In the genomic region with DNA sequence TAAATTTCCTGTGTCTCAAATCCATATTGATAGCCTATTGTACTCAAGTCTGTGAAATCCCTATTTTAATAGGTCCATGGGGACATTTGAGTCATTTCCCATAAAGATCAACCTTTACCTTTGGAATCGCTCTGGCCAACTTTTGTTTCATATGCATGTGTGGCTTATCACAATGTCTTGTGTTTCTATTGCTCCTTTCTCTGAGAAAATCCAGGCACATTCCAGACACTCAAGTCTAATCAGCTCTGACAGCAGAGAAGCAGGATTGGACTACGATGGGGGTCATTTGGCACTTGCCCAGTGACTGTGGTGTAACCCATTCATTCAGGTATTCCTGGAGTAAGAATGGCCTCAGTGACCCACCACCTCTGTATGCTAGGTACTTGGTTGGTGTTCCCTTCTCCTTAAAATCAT, we compare ENCODE assay signal across 1 cellular context.
TF ChIP-seq lines count a peak whose summit lies in the region.

No MANE protein-coding gene starts in this region.

TF ChIP-seq in IMR-90, 13 proteins besides CTCF, POLR2A, EP300 and RAD21 (continued from another document):
- TF ChIP-seq, protein P1, sequence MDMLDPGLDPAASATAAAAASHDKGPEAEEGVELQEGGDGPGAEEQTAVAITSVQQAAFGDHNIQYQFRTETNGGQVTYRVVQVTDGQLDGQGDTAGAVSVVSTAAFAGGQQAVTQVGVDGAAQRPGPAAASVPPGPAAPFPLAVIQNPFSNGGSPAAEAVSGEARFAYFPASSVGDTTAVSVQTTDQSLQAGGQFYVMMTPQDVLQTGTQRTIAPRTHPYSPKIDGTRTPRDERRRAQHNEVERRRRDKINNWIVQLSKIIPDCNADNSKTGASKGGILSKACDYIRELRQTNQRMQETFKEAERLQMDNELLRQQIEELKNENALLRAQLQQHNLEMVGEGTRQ (IDR thresholded peaks at IDR 0.05; ENCODE audit: low read depth, low read length) = no peak
- TF ChIP-seq RFX5 (IDR thresholded peaks at IDR 0.05; ENCODE audit: low read depth, low read length) (no peak), BHLHE40 (IDR thresholded peaks at IDR 0.05; ENCODE audit: low read depth, low read length) (no peak), MXI1 (IDR thresholded peaks at IDR 0.05; ENCODE audit: borderline replicate concordance, low read depth, low read length) (no peak), CHD1 (IDR thresholded peaks at IDR 0.05; ENCODE audit: low read depth, low read length) (no peak)
- TF ChIP-seq, protein P2, sequence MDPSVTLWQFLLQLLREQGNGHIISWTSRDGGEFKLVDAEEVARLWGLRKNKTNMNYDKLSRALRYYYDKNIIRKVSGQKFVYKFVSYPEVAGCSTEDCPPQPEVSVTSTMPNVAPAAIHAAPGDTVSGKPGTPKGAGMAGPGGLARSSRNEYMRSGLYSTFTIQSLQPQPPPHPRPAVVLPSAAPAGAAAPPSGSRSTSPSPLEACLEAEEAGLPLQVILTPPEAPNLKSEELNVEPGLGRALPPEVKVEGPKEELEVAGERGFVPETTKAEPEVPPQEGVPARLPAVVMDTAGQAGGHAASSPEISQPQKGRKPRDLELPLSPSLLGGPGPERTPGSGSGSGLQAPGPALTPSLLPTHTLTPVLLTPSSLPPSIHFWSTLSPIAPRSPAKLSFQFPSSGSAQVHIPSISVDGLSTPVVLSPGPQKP (IDR thresholded peaks at IDR 0.05; ENCODE audit: borderline replicate concordance, low read depth, low read length) = no peak
